Comparison of ENCODE assay signal across 15 cellular contexts in the genomic region with DNA sequence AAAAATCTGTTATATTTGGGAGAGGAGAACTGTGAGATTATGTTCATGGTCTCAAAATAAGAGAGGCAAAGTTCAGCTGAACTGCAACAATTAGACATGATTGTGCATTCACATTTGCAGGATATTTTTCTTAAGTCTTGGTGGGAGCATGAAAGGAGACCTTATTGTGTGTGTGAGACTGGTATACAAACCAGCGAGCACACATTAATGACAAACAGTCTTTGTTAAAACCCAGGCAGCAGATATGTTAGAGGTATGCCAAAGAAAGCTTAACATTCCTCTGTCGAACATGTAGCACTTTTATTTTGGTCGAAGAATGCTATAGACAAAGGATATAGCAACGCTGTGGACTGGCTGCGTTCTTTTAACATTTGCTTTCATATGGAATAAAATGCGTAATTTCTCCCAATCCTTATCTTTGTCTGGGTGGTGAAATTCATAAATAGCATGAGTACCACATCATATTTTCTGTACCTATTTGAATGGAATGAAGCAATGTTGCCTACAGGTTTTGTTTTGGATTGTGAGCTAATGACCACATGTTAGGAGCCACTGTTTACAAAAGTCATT.
"Had no signal": no experiment of that assay in that cellular context is flagged by ENCODE, and none has a peak within 500 bp of the region (broad histone marks: within the 10 kb centered on the region; RNA-seq: fewer than 3 reads in every experiment).

No MANE protein-coding gene starts in this region.

- H3K36me3 ChIP-seq: colonic mucosa, heart right ventricle, left lung, pancreas, stomach, upper lobe of left lung had no signal

- H3K27ac Mint-ChIP-seq: activated CD4-positive, alpha-beta T cell treated with anti-CD3 and anti-CD28 coated beads, Interleukin-2, amount 10 ng/mL, durations not matched to agents 24 days and 14 days; activated naive CD8-positive, alpha-beta T cell treated with anti-CD3 and anti-CD28 coated beads, Interleukin-2, amount 10 ng/mL, durations not matched to agents 7 days and 5 days; activated T-helper 2 cell treated with anti-CD3 and anti-CD28 coated beads, Interferon-gamma antibody, Interleukin-2, Interleukin-4, amounts not matched to agents 10 μg/mL and 5 μg/mL and 100 μg/mL, durations not matched to agents 14 hours and 24 hours and 36 hours had no signal

- H3K4me3 Mint-ChIP-seq: activated CD4-positive, alpha-beta T cell treated with anti-CD3 and anti-CD28 coated beads, Interleukin-2, amount 10 ng/mL, durations not matched to agents 24 days and 14 days; activated naive CD8-positive, alpha-beta T cell treated with anti-CD3 and anti-CD28 coated beads, Interleukin-2, amount 10 ng/mL, durations not matched to agents 7 days and 5 days had no signal

- H3K4me2 ChIP-seq: SK-N-SH, smooth muscle cell had no signal

- H3K27ac ChIP-seq: body of pancreas, colonic mucosa, heart right ventricle, left lung, pancreas, stomach, upper lobe of left lung had no signal

- H3K9me3 Mint-ChIP-seq: activated T-helper 2 cell treated with anti-CD3 and anti-CD28 coated beads, Interferon-gamma antibody, Interleukin-2, Interleukin-4, amounts not matched to agents 10 μg/mL and 5 μg/mL and 100 μg/mL, durations not matched to agents 14 hours and 24 hours and 36 hours had no signal

- H3K27me3 Mint-ChIP-seq: activated CD4-positive, alpha-beta T cell treated with anti-CD3 and anti-CD28 coated beads, Interleukin-2, amount 10 ng/mL, durations not matched to agents 24 days and 14 days; activated naive CD8-positive, alpha-beta T cell treated with anti-CD3 and anti-CD28 coated beads, Interleukin-2, amount 10 ng/mL, durations not matched to agents 7 days and 5 days had no signal

- DNase-seq: activated naive CD4-positive, alpha-beta T cell treated with Interleukin-2 at 50 U/mL for 16 hours; activated naive CD8-positive, alpha-beta T cell treated with anti-CD3 and anti-CD28 coated beads, Interleukin-2, amount 10 ng/mL, durations not matched to agents 7 days and 5 days; activated T-cell treated with anti-CD3 and anti-CD28 coated beads for 4 hours; heart right ventricle; left lung; stimulated activated CD4-positive, alpha-beta T cell treated with anti-CD3 and anti-CD28 coated beads, Interleukin-4, amount 100 ng/mL, for 1 hour; upper lobe of left lung had no signal

- H3K4me3 ChIP-seq: body of pancreas, colonic mucosa, heart right ventricle, left lung, pancreas, smooth muscle cell, stomach, upper lobe of left lung had no signal

- H3K9ac ChIP-seq: SK-N-SH had no signal

- ATAC-seq: body of pancreas had no signal

- H3K4me1 ChIP-seq: colonic mucosa, heart right ventricle, left lung had no signal

- H3K27me3 ChIP-seq: body of pancreas, colonic mucosa, heart right ventricle, left lung, pancreas, stomach, upper lobe of left lung had no signal
